18 cellular contexts compared by ENCODE assay signal in genomic region chr11:128330203-128330602, GRCh38.
DNase-seq lines count a peak whose midpoint lies in the region; ATAC-seq, FAIRE-seq and TF ChIP-seq lines count a peak whose summit lies in the region.
"Had no signal": no experiment of that assay in that cellular context is flagged by ENCODE, and none has a peak within 500 bp of the region (broad histone marks: within the 10 kb centered on the region; RNA-seq: fewer than 3 reads in every experiment).

No MANE protein-coding gene starts in this region.

- H3K9ac ChIP-seq in colonic mucosa (ENCODE audit: low read depth in 2 of 2, low read length in 2 of 2): no peak overlapping the region

- no peaks in the 10 kb centered on the region for H3K9me3 ChIP-seq in right cardiac atrium (ENCODE audit: control insufficient read depth, low read length)
- H3K9me3 ChIP-seq in colonic mucosa: no peaks in the 10 kb centered on the region
- H3K9me3 ChIP-seq in small intestine (ENCODE audit: control insufficient read depth, low read depth): no peaks in the 10 kb centered on the region

- peak overlapping the region; percentile 34 for H3K4me3 Mint-ChIP-seq in activated T-helper 2 cell treated with anti-CD3 and anti-CD28 coated beads, Interferon-gamma antibody, Interleukin-2, Interleukin-4, amounts not matched to agents 10 μg/mL and 5 μg/mL and 100 μg/mL, durations not matched to agents 14 hours and 24 hours and 36 hours (ENCODE audit: low read depth)
- H3K4me3 Mint-ChIP-seq in progenitor cell of endocrine pancreas (ENCODE audit: low read depth): no peak overlapping the region
- H3K4me3 Mint-ChIP-seq: dendritic cell treated with granulocyte-macrophage colony-stimulating factor and Interleukin-4, amounts not matched to agents 40 ng/mL and 50 ng/mL, for 4 days had no signal

- no peak for FAIRE-seq in small intestine (lab: Jason Lieb, UNC)

- no peaks in the 10 kb centered on the region for H3K36me3 Mint-ChIP-seq in activated T-helper 2 cell treated with anti-CD3 and anti-CD28 coated beads, Interferon-gamma antibody, Interleukin-2, Interleukin-4, amounts not matched to agents 10 μg/mL and 5 μg/mL and 100 μg/mL, durations not matched to agents 14 hours and 24 hours and 36 hours (ENCODE audit: low read depth)
- no peaks in the 10 kb centered on the region for H3K36me3 Mint-ChIP-seq in progenitor cell of endocrine pancreas (ENCODE audit: insufficient read depth)
- H3K36me3 Mint-ChIP-seq: IgD-negative memory B cell had no signal

- intact Hi-C loops in right cardiac atrium (cut with DNase I): no loop called here
- intact Hi-C loops in Right ventricle myocardium superior (cut with DNase I): no loop called here
- intact Hi-C loops in activated T-helper 2 cell treated with anti-CD3 and anti-CD28 coated beads, Interferon-gamma antibody, Interleukin-2, Interleukin-4, amounts not matched to agents 10 μg/mL and 5 μg/mL and 100 μg/mL, durations not matched to agents 14 hours and 24 hours and 36 hours (cut with micrococcal nuclease): no loop called here
- intact Hi-C loops in colonic mucosa (cut with DNase I): no loop called here

- ATAC-seq in right cardiac atrium (no peak), Right ventricle myocardium superior (ENCODE audit: poor library complexity) (no peak), HG03280 (IDR thresholded peaks at IDR 0.05; ENCODE audit: unreplicated experiment) (no peak)

- no peaks in the 10 kb centered on the region for H3K9me3 Mint-ChIP-seq in activated T-helper 2 cell treated with anti-CD3 and anti-CD28 coated beads, Interferon-gamma antibody, Interleukin-2, Interleukin-4, amounts not matched to agents 10 μg/mL and 5 μg/mL and 100 μg/mL, durations not matched to agents 14 hours and 24 hours and 36 hours
- H3K9me3 Mint-ChIP-seq in progenitor cell of endocrine pancreas (ENCODE audit: low read depth): no peaks in the 10 kb centered on the region
- H3K9me3 Mint-ChIP-seq: dendritic cell treated with granulocyte-macrophage colony-stimulating factor and Interleukin-4, amounts not matched to agents 40 ng/mL and 50 ng/mL, for 4 days; IgD-negative memory B cell had no signal

- H3K36me3 ChIP-seq in colonic mucosa (no peaks in the 10 kb centered on the region), small intestine (ENCODE audit: control insufficient read depth in 2 of 2, insufficient read depth in 2 of 2, low read length in 2 of 2) (no peaks in the 10 kb centered on the region)

- H3K4me1 ChIP-seq in right cardiac atrium (ENCODE audit: control insufficient read depth, insufficient read depth, low read length) (peaks cover 8% of the 10 kb centered on the region), colonic mucosa (no peaks in the 10 kb centered on the region), small intestine (ENCODE audit: control insufficient read depth in 2 of 2, insufficient read depth in 1 of 2, low read depth in 1 of 2, low read length in 1 of 2) (peaks cover 0 to 3% of the 10 kb centered on the region in 2 donors)

- DNase-seq in right cardiac atrium: no peak
- DNase-seq in Right ventricle myocardium superior: no peak
- DNase-seq in activated T-helper 2 cell treated with anti-CD3 and anti-CD28 coated beads, Interferon-gamma antibody, Interleukin-2, Interleukin-4, amounts not matched to agents 10 μg/mL and 5 μg/mL and 100 μg/mL, durations not matched to agents 14 hours and 24 hours and 36 hours (ENCODE audit: low spot score): no peak
- peak; percentile 68 to 85 for DNase-seq in lung microvascular endothelial cell (ENCODE audit: low read depth in 2 of 2)
- DNase-seq in progenitor cell of endocrine pancreas (ENCODE audit: low spot score, unreplicated experiment): no peak
- no peak for DNase-seq in colonic mucosa
- DNase-seq in small intestine: no peak
- DNase-seq: aorta, DMS79 treated with DMSO at 0.1 percent for 48 hours, HCEC 1CT, mesenchymal stem cell, NCI-H1048, NCI-H2227 treated with DMSO at 0.1 percent for 48 hours, occipital lobe had no signal

- no peaks in the 10 kb centered on the region for H3K27me3 Mint-ChIP-seq in activated T-helper 2 cell treated with anti-CD3 and anti-CD28 coated beads, Interferon-gamma antibody, Interleukin-2, Interleukin-4, amounts not matched to agents 10 μg/mL and 5 μg/mL and 100 μg/mL, durations not matched to agents 14 hours and 24 hours and 36 hours (ENCODE audit: low read depth)
- H3K27me3 Mint-ChIP-seq in progenitor cell of endocrine pancreas: peaks cover 31% of the 10 kb centered on the region
- H3K27me3 Mint-ChIP-seq: IgD-negative memory B cell had no signal

- peaks cover 67% of the 10 kb centered on the region for H3K4me1 Mint-ChIP-seq in activated T-helper 2 cell treated with anti-CD3 and anti-CD28 coated beads, Interferon-gamma antibody, Interleukin-2, Interleukin-4, amounts not matched to agents 10 μg/mL and 5 μg/mL and 100 μg/mL, durations not matched to agents 14 hours and 24 hours and 36 hours (ENCODE audit: low read depth)
- peaks cover 9% of the 10 kb centered on the region for H3K4me1 Mint-ChIP-seq in progenitor cell of endocrine pancreas (ENCODE audit: low read depth)

- no peak overlapping the region for H3K4me3 ChIP-seq in right cardiac atrium (ENCODE audit: low read length)
- no peak overlapping the region for H3K4me3 ChIP-seq in colonic mucosa
- H3K4me3 ChIP-seq in small intestine (ENCODE audit: low read depth in 1 of 2, low read length in 2 of 2): no peak overlapping the region
- H3K4me3 ChIP-seq: SK-N-MC had no signal

- H3K27me3 ChIP-seq in right cardiac atrium (ENCODE audit: control insufficient read depth, insufficient read depth) (no peaks in the 10 kb centered on the region), colonic mucosa (no peaks in the 10 kb centered on the region), small intestine (ENCODE audit: control insufficient read depth in 2 of 2, insufficient read depth in 2 of 2, low read length in 2 of 2) (no peaks in the 10 kb centered on the region)

- TF ChIP-seq CTCF in progenitor cell of endocrine pancreas (IDR thresholded peaks at IDR 0.05; ENCODE audit: unreplicated experiment): no peak
- TF ChIP-seq CTCF in colonic mucosa (IDR thresholded peaks at IDR 0.05): no peak

- H3K27ac Mint-ChIP-seq in activated T-helper 2 cell treated with anti-CD3 and anti-CD28 coated beads, Interferon-gamma antibody, Interleukin-2, Interleukin-4, amounts not matched to agents 10 μg/mL and 5 μg/mL and 100 μg/mL, durations not matched to agents 14 hours and 24 hours and 36 hours: peak overlapping the region; percentile 94
- H3K27ac Mint-ChIP-seq in progenitor cell of endocrine pancreas: no peak overlapping the region
- H3K27ac Mint-ChIP-seq: dendritic cell treated with granulocyte-macrophage colony-stimulating factor and Interleukin-4, amounts not matched to agents 40 ng/mL and 50 ng/mL, for 4 days; IgD-negative memory B cell had no signal

- WGBS in right cardiac atrium: 76% methylated on average over 2 of the region's 2 CpGs
- 85 to 100% (median 90%) methylated on average over 2 of the region's 2 CpGs for WGBS in small intestine, 3 donors

- H3K27ac ChIP-seq in right cardiac atrium (ENCODE audit: low read length) (peak overlapping the region; percentile 96), colonic mucosa (no peak overlapping the region), small intestine (ENCODE audit: low read depth in 1 of 2, low read length in 1 of 2) (peak overlapping the region in 1 of 2 donors; percentile 60)
- H3K27ac ChIP-seq: SK-N-MC had no signal

Comparison
In these comparisons a context has a peak if more than half of its experiments do, and no peak if none do; other contexts are left out.
1. DNase-seq: peak in lung microvascular endothelial cell (2 of 2); none in right cardiac atrium (0 of 3), Right ventricle myocardium superior (single experiment), activated T-helper 2 cell treated with anti-CD3 and anti-CD28 coated beads, Interferon-gamma antibody, Interleukin-2, Interleukin-4, amounts not matched to agents 10 μg/mL and 5 μg/mL and 100 μg/mL, durations not matched to agents 14 hours and 24 hours and 36 hours (single experiment), progenitor cell of endocrine pancreas (single experiment), colonic mucosa (single experiment) and small intestine (single experiment).